In the genomic region with DNA sequence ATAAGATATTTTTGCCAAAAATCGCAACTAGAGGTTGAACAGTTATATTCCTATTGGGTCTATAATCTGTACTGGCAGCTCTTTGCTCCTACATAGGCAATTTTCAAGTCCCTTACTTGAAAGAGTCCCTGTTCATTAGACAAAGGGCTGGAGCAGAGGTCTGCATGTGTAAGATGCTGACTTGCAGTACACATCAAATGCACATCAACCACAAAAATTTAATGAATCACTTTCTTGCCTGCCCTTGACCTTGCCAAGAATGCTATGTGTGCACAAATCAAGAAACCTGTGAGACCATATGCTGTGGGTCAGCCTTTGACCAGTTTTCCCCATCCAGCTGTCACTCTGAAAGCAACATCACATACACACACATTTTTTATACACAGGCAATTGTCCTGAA, we compare ENCODE assay signal across 22 cellular contexts.
DNase-seq lines count a peak whose midpoint lies in the region; ATAC-seq lines count a peak whose summit lies in the region.
"Had no signal": no experiment of that assay in that cellular context is flagged by ENCODE, and none has a peak within 500 bp of the region (broad histone marks: within the 10 kb centered on the region; RNA-seq: fewer than 3 reads in every experiment).

No MANE protein-coding gene starts in this region.

- DNase-seq in HPDE6-E6E7 (ENCODE audit: extremely low spot score) (peak; percentile 10), RKO (ENCODE audit: low spot score) (peak; percentile 34), cerebellar cortex (ENCODE audit: low spot score) (peak; percentile 1), renal cortical epithelial cell (ENCODE audit: low read depth) (peak; percentile 61), NCI-H2029 treated with DMSO at 0.1 percent for 48 hours (lab: John Stamatoyannopoulos, UW) (no peak), COLO829 (ENCODE audit: low spot score) (no peak)
- DNase-seq in activated CD4-positive, alpha-beta memory T cell treated with anti-CD3 and anti-CD28 coated beads, Interleukin-2, amount 10 ng/mL, durations not matched to agents 7 days and 5 days = no peak
- DNase-seq: activated CD4-positive, alpha-beta T cell treated with anti-CD3 and anti-CD28 coated beads, Interleukin-2, amount 10 ng/mL, durations not matched to agents 7 days and 5 days; activated naive CD8-positive, alpha-beta T cell treated with anti-CD3 and anti-CD28 coated beads for 36 hours; CD4-positive, CD25-positive, alpha-beta regulatory T cell; colonic mucosa; DMS 273 treated with DMSO at 0.1 percent for 48 hours; MV-4-11; naive thymus-derived CD8-positive, alpha-beta T cell; NCI-H1930; NCI-H345; OCI-M1; T-helper 2 cell had no signal

- no peaks in the 10 kb centered on the region for H3K36me3 Mint-ChIP-seq in activated CD4-positive, alpha-beta memory T cell treated with anti-CD3 and anti-CD28 coated beads, Interleukin-2, amount 10 ng/mL, durations not matched to agents 7 days and 5 days (ENCODE audit: low read depth)
- H3K36me3 Mint-ChIP-seq: activated naive CD8-positive, alpha-beta T cell treated with anti-CD3 and anti-CD28 coated beads for 36 hours; brain; CD4-positive, CD25-positive, alpha-beta regulatory T cell; naive thymus-derived CD8-positive, alpha-beta T cell had no signal

- H3K9me3 Mint-ChIP-seq in activated CD4-positive, alpha-beta memory T cell treated with anti-CD3 and anti-CD28 coated beads, Interleukin-2, amount 10 ng/mL, durations not matched to agents 7 days and 5 days = peaks cover 19% of the 10 kb centered on the region
- H3K9me3 Mint-ChIP-seq: brain had no signal

- ATAC-seq in GM19023 (IDR thresholded peaks at IDR 0.05; ENCODE audit: unreplicated experiment) = no peak
- ATAC-seq: activated T-helper 17 cell treated with anti-CD3 and anti-CD28 coated beads, Interleukin-2, amount 50 U/mL, for 72 hours; left lobe of liver; naive thymus-derived CD8-positive, alpha-beta T cell had no signal

- no peaks in the 10 kb centered on the region for H3K27me3 Mint-ChIP-seq in activated CD4-positive, alpha-beta memory T cell treated with anti-CD3 and anti-CD28 coated beads, Interleukin-2, amount 10 ng/mL, durations not matched to agents 7 days and 5 days
- H3K27me3 Mint-ChIP-seq: activated CD4-positive, alpha-beta T cell treated with anti-CD3 and anti-CD28 coated beads, Interleukin-2, amount 10 ng/mL, durations not matched to agents 7 days and 5 days; activated naive CD8-positive, alpha-beta T cell treated with anti-CD3 and anti-CD28 coated beads for 36 hours; activated T-helper 17 cell treated with anti-CD3 and anti-CD28 coated beads, Interleukin-2, amount 50 U/mL, for 72 hours; brain; CD4-positive, CD25-positive, alpha-beta regulatory T cell; naive thymus-derived CD8-positive, alpha-beta T cell had no signal

- no peak overlapping the region for H3K27ac Mint-ChIP-seq in activated CD4-positive, alpha-beta memory T cell treated with anti-CD3 and anti-CD28 coated beads, Interleukin-2, amount 10 ng/mL, durations not matched to agents 7 days and 5 days
- H3K27ac Mint-ChIP-seq: activated CD4-positive, alpha-beta T cell treated with anti-CD3 and anti-CD28 coated beads, Interleukin-2, amount 10 ng/mL, durations not matched to agents 7 days and 5 days; activated naive CD8-positive, alpha-beta T cell treated with anti-CD3 and anti-CD28 coated beads for 36 hours; activated T-helper 17 cell treated with anti-CD3 and anti-CD28 coated beads, Interleukin-2, amount 50 U/mL, for 72 hours; brain; CD4-positive, CD25-positive, alpha-beta regulatory T cell; naive thymus-derived CD8-positive, alpha-beta T cell had no signal

- POLR2A ChIA-PET in activated CD4-positive, alpha-beta memory T cell treated with anti-CD3 and anti-CD28 coated beads, Interleukin-2, amount 10 ng/mL, durations not matched to agents 7 days and 5 days (lab: Charles Lee) = no interaction called here

- no peaks in the 10 kb centered on the region for H3K4me1 Mint-ChIP-seq in activated CD4-positive, alpha-beta memory T cell treated with anti-CD3 and anti-CD28 coated beads, Interleukin-2, amount 10 ng/mL, durations not matched to agents 7 days and 5 days
- H3K4me1 Mint-ChIP-seq: activated CD4-positive, alpha-beta T cell treated with anti-CD3 and anti-CD28 coated beads, Interleukin-2, amount 10 ng/mL, durations not matched to agents 7 days and 5 days; activated naive CD8-positive, alpha-beta T cell treated with anti-CD3 and anti-CD28 coated beads for 36 hours; activated T-helper 17 cell treated with anti-CD3 and anti-CD28 coated beads, Interleukin-2, amount 50 U/mL, for 72 hours; brain; CD4-positive, CD25-positive, alpha-beta regulatory T cell; naive thymus-derived CD8-positive, alpha-beta T cell had no signal

- CTCF ChIA-PET in activated CD4-positive, alpha-beta memory T cell treated with anti-CD3 and anti-CD28 coated beads, Interleukin-2, amount 10 ng/mL, durations not matched to agents 7 days and 5 days (lab: Charles Lee) = no interaction called here

- no peak overlapping the region for H3K4me3 Mint-ChIP-seq in activated CD4-positive, alpha-beta memory T cell treated with anti-CD3 and anti-CD28 coated beads, Interleukin-2, amount 10 ng/mL, durations not matched to agents 7 days and 5 days
- H3K4me3 Mint-ChIP-seq: activated CD4-positive, alpha-beta T cell treated with anti-CD3 and anti-CD28 coated beads, Interleukin-2, amount 10 ng/mL, durations not matched to agents 7 days and 5 days; activated naive CD8-positive, alpha-beta T cell treated with anti-CD3 and anti-CD28 coated beads for 36 hours; activated T-helper 17 cell treated with anti-CD3 and anti-CD28 coated beads, Interleukin-2, amount 50 U/mL, for 72 hours; brain; CD4-positive, CD25-positive, alpha-beta regulatory T cell; naive thymus-derived CD8-positive, alpha-beta T cell had no signal

Comparison
In these comparisons a context has a peak if more than half of its experiments do, and no peak if none do; other contexts are left out.
1. DNase-seq: peak in HPDE6-E6E7 (single experiment), RKO (single experiment), cerebellar cortex (single experiment) and renal cortical epithelial cell (single experiment); none in activated CD4-positive, alpha-beta memory T cell treated with anti-CD3 and anti-CD28 coated beads, Interleukin-2, amount 10 ng/mL, durations not matched to agents 7 days and 5 days (single experiment), NCI-H2029 treated with DMSO at 0.1 percent for 48 hours (single experiment) and COLO829 (single experiment).